Comparison of ENCODE assay signal across 9 cellular contexts in genomic region chr2:234203135-234203984, GRCh38.
DNase-seq lines count a peak whose midpoint lies in the region; ATAC-seq and FAIRE-seq lines count a peak whose summit lies in the region.
"Had no signal": no experiment of that assay in that cellular context is flagged by ENCODE, and none has a peak within 500 bp of the region (broad histone marks: within the 10 kb centered on the region; RNA-seq: fewer than 3 reads in every experiment).

No MANE protein-coding gene starts in this region.

- no peaks in the 10 kb centered on the region for H3K36me3 ChIP-seq in adipocyte (ENCODE audit: control insufficient read depth, insufficient read depth, low read length, severe bottlenecking)

- H3K4me3 ChIP-seq in adipocyte (ENCODE audit: low read length) = peak overlapping the region; percentile 20

- H3K9ac ChIP-seq in adipocyte (ENCODE audit: low read length) = no peak overlapping the region

- peak; percentile 37 for DNase-seq in stimulated activated CD4-positive, alpha-beta T cell treated with anti-CD3 and anti-CD28 coated beads, Interleukin-1b, Interleukin-23, amount 100 ng/mL, for 48 hours
- no peak for DNase-seq in stimulated activated CD4-positive, alpha-beta T cell treated with anti-CD3 and anti-CD28 coated beads, Interleukin-4, amount 100 ng/mL, for 4 hours
- peak; percentile 90 for DNase-seq in adipocyte (ENCODE audit: low read depth)
- DNase-seq in NK-92 (lab: John Stamatoyannopoulos, UW; ENCODE audit: unreplicated experiment) = no peak
- DNase-seq in islet precursor cell = no peak
- DNase-seq: NCI-H748 treated with DMSO at 0.1 percent for 48 hours had no signal

- peaks cover 18% of the 10 kb centered on the region for H3K4me1 ChIP-seq in adipocyte (ENCODE audit: control insufficient read depth, insufficient read depth, low read length)

- no peak for ATAC-seq in HG02884 (IDR thresholded peaks at IDR 0.05; ENCODE audit: unreplicated experiment)
- ATAC-seq in HG03521 (IDR thresholded peaks at IDR 0.05; ENCODE audit: unreplicated experiment) = no peak

- peaks cover 19% of the 10 kb centered on the region for H3K27me3 ChIP-seq in adipocyte (replicated peaks; ENCODE audit: control insufficient read depth, insufficient read depth, low read length)

- peak; percentile 93 for FAIRE-seq in islet of Langerhans (lab: Jason Lieb, UNC)

- peaks cover 7% of the 10 kb centered on the region for H3K9me3 ChIP-seq in adipocyte (ENCODE audit: control insufficient read depth, low read length)

Comparison
In these comparisons a context has a peak if more than half of its experiments do, and no peak if none do; other contexts are left out.
1. DNase-seq: peak in stimulated activated CD4-positive, alpha-beta T cell treated with anti-CD3 and anti-CD28 coated beads, Interleukin-1b, Interleukin-23, amount 100 ng/mL, for 48 hours (single experiment) and adipocyte (single experiment); none in stimulated activated CD4-positive, alpha-beta T cell treated with anti-CD3 and anti-CD28 coated beads, Interleukin-4, amount 100 ng/mL, for 4 hours (0 of 2), NK-92 (single experiment) and islet precursor cell (single experiment).